Comparison of ENCODE assay signal across 14 cellular contexts in genomic region chr14:103444837-103445524, GRCh38. TPM values are rescaled to one million over a fixed set of nuclear protein-coding genes. Genes with fewer than 3 reads are reported as not detected.
DNase-seq lines count a peak whose midpoint lies in the region; ATAC-seq and TF ChIP-seq lines count a peak whose summit lies in the region.
"Had no signal": no experiment of that assay in that cellular context is flagged by ENCODE, and none has a peak within 500 bp of the region (broad histone marks: within the 10 kb centered on the region; RNA-seq: fewer than 3 reads in every experiment).

No MANE protein-coding gene starts in this region.

- no peaks in the 10 kb centered on the region for H3K9me3 Mint-ChIP-seq in stimulated activated naive CD8-positive, alpha-beta T cell treated with anti-CD3 and anti-CD28 coated beads, Interleukin-15, amount 100 ng/mL, for 72 hours
- H3K9me3 Mint-ChIP-seq: activated B cell treated with CpG ODN at 0.5 μM for 24 hours had no signal

- TF ChIP-seq POLR2A in erythroblast (IDR thresholded peaks at IDR 0.05; ENCODE audit: low read length), result no peak

- H3K27ac Mint-ChIP-seq in stimulated activated naive CD8-positive, alpha-beta T cell treated with anti-CD3 and anti-CD28 coated beads, Interleukin-15, amount 100 ng/mL, for 72 hours, result no peak overlapping the region
- H3K27ac Mint-ChIP-seq: activated B cell treated with CpG ODN at 0.5 μM for 24 hours had no signal

- peaks cover 27% of the 10 kb centered on the region for H3K4me1 Mint-ChIP-seq in stimulated activated naive CD8-positive, alpha-beta T cell treated with anti-CD3 and anti-CD28 coated beads, Interleukin-15, amount 100 ng/mL, for 72 hours

- no peak for ATAC-seq in stimulated activated naive CD8-positive, alpha-beta T cell treated with anti-CD3 and anti-CD28 coated beads, Interleukin-15, amount 100 ng/mL, for 72 hours
- ATAC-seq: sciatic nerve had no signal

- no peaks in the 10 kb centered on the region for H3K27me3 Mint-ChIP-seq in stimulated activated naive CD8-positive, alpha-beta T cell treated with anti-CD3 and anti-CD28 coated beads, Interleukin-15, amount 100 ng/mL, for 72 hours
- H3K27me3 Mint-ChIP-seq: activated B cell treated with CpG ODN at 0.5 μM for 24 hours had no signal

- no peak overlapping the region for H3K4me3 Mint-ChIP-seq in stimulated activated naive CD8-positive, alpha-beta T cell treated with anti-CD3 and anti-CD28 coated beads, Interleukin-15, amount 100 ng/mL, for 72 hours
- H3K4me3 Mint-ChIP-seq: activated B cell treated with CpG ODN at 0.5 μM for 24 hours had no signal

- peak; percentile 68 for DNase-seq in DMS53 (lab: John Stamatoyannopoulos, UW)
- DNase-seq in OCI-M1 (lab: John Stamatoyannopoulos, UW), result peak; percentile 22
- DNase-seq in erythroblast (lab: John Stamatoyannopoulos, UW), result peak; percentile 59 to 76
- DNase-seq in lung microvascular endothelial cell (ENCODE audit: low read depth in 2 of 2), result peak; percentile 56 to 68
- DNase-seq in HT-29 (ENCODE audit: low spot score), result no peak
- DNase-seq in SK-N-DZ (ENCODE audit: low spot score), result no peak
- no peak for DNase-seq in NCI-H446 (lab: John Stamatoyannopoulos, UW)
- DNase-seq in stimulated activated naive CD8-positive, alpha-beta T cell treated with anti-CD3 and anti-CD28 coated beads, Interleukin-15, amount 100 ng/mL, for 72 hours, result no peak
- DNase-seq: activated B cell treated with CpG ODN at 0.5 μM for 24 hours; activated T-cell treated with anti-CD3 and anti-CD28 coated beads, Interleukin-2, amount 50 U/mL, for 48 hours; GM23248; KG1; SHP77 had no signal

RNA-seq across cellular contexts. Expression of gene MARK3, which starts 59.8 kb away (rescaled TPM):
- total RNA-seq in lung microvascular endothelial cell, result 37.3 and 49.4 TPM in 2 replicates
- total RNA-seq in HT-29 (2014; rRNA removed; shearing (Covaris generic)), result 33.2 and 43.0 TPM in 2 replicates
- 22.5 and 28.3 TPM in 2 replicates for polyA plus RNA-seq in SK-N-DZ (2014; cell fraction: cytosol; rRNA removed)
- 39.1 and 41.1 TPM in 2 replicates for polyA plus RNA-seq in SK-N-DZ (2014; cell fraction: nucleus; rRNA removed)

Comparison
In these comparisons a context has a peak if more than half of its experiments do, and no peak if none do; other contexts are left out.
1. DNase-seq: peak in DMS53 (single experiment), OCI-M1 (single experiment), erythroblast (2 of 2) and lung microvascular endothelial cell (2 of 2); none in HT-29 (single experiment), SK-N-DZ (single experiment), NCI-H446 (0 of 2) and stimulated activated naive CD8-positive, alpha-beta T cell treated with anti-CD3 and anti-CD28 coated beads, Interleukin-15, amount 100 ng/mL, for 72 hours (0 of 2).